Comparison of ENCODE assay signal across 7 cellular contexts in genomic region chr16:85554114-85554790, GRCh38.
DNase-seq lines count a peak whose midpoint lies in the region; ATAC-seq and TF ChIP-seq lines count a peak whose summit lies in the region.

No MANE protein-coding gene starts in this region.

- H3K9me3 Mint-ChIP-seq in central memory CD8-positive, alpha-beta T cell, result no peaks in the 10 kb centered on the region

- TF ChIP-seq CTCF in GM13977 (IDR thresholded peaks at IDR 0.05; ENCODE audit: extremely low read depth, insufficient read depth, missing control alignments), result no peak
- TF ChIP-seq CTCF in WI38 (IDR thresholded peaks at IDR 0.05; ENCODE audit: low read depth, low read length), result no peak

- peaks cover 42% of the 10 kb centered on the region for H3K36me3 Mint-ChIP-seq in central memory CD8-positive, alpha-beta T cell (ENCODE audit: insufficient read depth)

- H3K27me3 Mint-ChIP-seq in central memory CD8-positive, alpha-beta T cell, result no peaks in the 10 kb centered on the region

- H3K4me3 Mint-ChIP-seq in central memory CD8-positive, alpha-beta T cell, result peak overlapping the region; percentile 96

- peak overlapping the region; percentile 97 for H3K27ac Mint-ChIP-seq in central memory CD8-positive, alpha-beta T cell (ENCODE audit: low read depth)

- in situ Hi-C loops in GM13977 (cut with MboI; ENCODE audit: low pct_unique_long_range_greater_than_20kb, low sequenced_read_pairs, unreplicated experiment), result loop anchor here (10.0 kb wide), 1 partner anchor 51 kb away; no protein-coding TSS in a partner anchor

- peak; percentile 96 for DNase-seq in GM13977 (ENCODE audit: low spot score)
- DNase-seq in NCI-H1417 treated with DMSO at 0.1 percent for 48 hours (lab: John Stamatoyannopoulos, UW), result peak; percentile 39
- DNase-seq in central memory CD8-positive, alpha-beta T cell (ENCODE audit: low spot score in 2 of 2), result peak; percentile 39 to 79
- DNase-seq in kidney tubule cell (ENCODE audit: low spot score), result peak; percentile 84
- peak in 3 of 4 experiments; percentile 44 to 74 (median 65) for DNase-seq in stimulated activated CD4-positive, alpha-beta T cell treated with anti-CD3 and anti-CD28 coated beads, Interleukin-1b, Interleukin-23, amount 100 ng/mL, for 24 hours (ENCODE audit: low read depth in 4 of 4, low spot score in 1 of 4)

- peaks cover 48% of the 10 kb centered on the region for H3K4me1 Mint-ChIP-seq in central memory CD8-positive, alpha-beta T cell

- peak; percentile 43 for ATAC-seq in HG02610 (IDR thresholded peaks at IDR 0.05; ENCODE audit: unreplicated experiment)
- peak; percentile 70 for ATAC-seq in central memory CD8-positive, alpha-beta T cell (replicated peaks; ENCODE audit: extremely low read depth, poor library complexity, severe bottlenecking)

- peak overlapping the region; percentile 76 for H3K4me3 ChIP-seq in WI38 (ENCODE audit: low read depth, low read length)

Comparison
In these comparisons a context has a peak if more than half of its experiments do, and no peak if none do; other contexts are left out.
1. Peak in every context shown above with its lines: DNase-seq, ATAC-seq and H3K4me3 ChIP-seq.
2. DNase-seq: peak in every context shown above with its lines; median percentile 96 in GM13977; 84 in kidney tubule cell; 65 in stimulated activated CD4-positive, alpha-beta T cell treated with anti-CD3 and anti-CD28 coated beads, Interleukin-1b, Interleukin-23, amount 100 ng/mL, for 24 hours; 59 in central memory CD8-positive, alpha-beta T cell; 39 in NCI-H1417 treated with DMSO at 0.1 percent for 48 hours.